Comparison of ENCODE assay signal across 25 cellular contexts in the genomic region with DNA sequence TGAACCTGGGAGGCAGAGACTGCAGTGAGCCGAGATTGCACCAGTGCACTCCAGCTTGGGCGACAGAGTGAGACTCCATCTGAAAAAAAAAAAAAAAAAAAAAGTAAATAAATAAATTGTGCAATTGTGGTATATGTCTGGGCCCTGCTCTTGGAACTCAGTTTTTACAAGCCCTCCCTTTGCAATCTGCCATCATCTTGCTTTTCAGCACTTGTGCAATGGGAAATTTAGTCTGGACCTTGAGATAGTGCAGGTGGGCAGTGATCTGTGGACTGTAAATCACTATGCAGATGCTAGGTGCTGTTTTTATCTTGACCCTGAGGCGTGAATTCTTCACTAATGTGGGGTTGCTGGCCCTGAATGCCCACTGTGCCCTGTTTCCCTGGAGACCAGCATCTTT. TPM values are rescaled to one million over a fixed set of nuclear protein-coding genes. Genes with fewer than 3 reads are reported as not detected.
"Had no signal": no experiment of that assay in that cellular context is flagged by ENCODE, and none has a peak within 500 bp of the region (broad histone marks: within the 10 kb centered on the region; RNA-seq: fewer than 3 reads in every experiment).

No MANE protein-coding gene starts in this region.

- H3K27ac ChIP-seq: ascending aorta, brain microvascular endothelial cell, left ventricle myocardium inferior, neural progenitor cell, prostate gland, thoracic aorta, vagina had no signal

- H3K36me3 ChIP-seq: ascending aorta, brain microvascular endothelial cell, left ventricle myocardium inferior, neural progenitor cell, prostate gland, thoracic aorta, vagina had no signal

- H3K4me3 ChIP-seq: ascending aorta, left ventricle myocardium inferior, neural progenitor cell, prostate gland, thoracic aorta, vagina had no signal

- FAIRE-seq: colon, frontal cortex had no signal

- H3K36me3 Mint-ChIP-seq: activated naive CD4-positive, alpha-beta T cell treated with anti-CD3 and anti-CD28 coated beads, Interleukin-2, amount 50 U/mL, for 72 hours; neural progenitor cell; type B pancreatic cell had no signal

- H3K4me3 Mint-ChIP-seq: activated CD4-positive, alpha-beta T cell treated with anti-CD3 and anti-CD28 coated beads, Interleukin-2, amount 10 ng/mL, durations not matched to agents 7 days and 5 days; central memory CD8-positive, alpha-beta T cell; neural progenitor cell; type B pancreatic cell had no signal

- H3K27me3 Mint-ChIP-seq: central memory CD8-positive, alpha-beta T cell; type B pancreatic cell had no signal

- H3K9me3 Mint-ChIP-seq: activated CD4-positive, alpha-beta T cell treated with anti-CD3 and anti-CD28 coated beads, Interleukin-2, amount 10 ng/mL, durations not matched to agents 7 days and 5 days; activated naive CD4-positive, alpha-beta T cell treated with anti-CD3 and anti-CD28 coated beads, Interleukin-2, amount 50 U/mL, for 72 hours; central memory CD8-positive, alpha-beta T cell; naive thymus-derived CD4-positive, alpha-beta T cell; neural progenitor cell; type B pancreatic cell had no signal

- H3K27me3 ChIP-seq: ascending aorta, brain microvascular endothelial cell, neural progenitor cell, vagina had no signal

- DNase-seq: activated CD4-positive, alpha-beta T cell treated with anti-CD3 and anti-CD28 coated beads, Interleukin-2, amount 10 ng/mL, durations not matched to agents 7 days and 5 days; activated CD4-positive, CD25-positive, alpha-beta regulatory T cell treated with anti-CD3 and anti-CD28 coated beads, Interleukin-2, amount 50 U/mL, for 72 hours; activated T-cell treated with anti-CD3 and anti-CD28 coated beads, Interleukin-2, amount 50 U/mL, for 1 hour; brain microvascular endothelial cell; effector memory CD4-positive, alpha-beta T cell; hippocampal formation; kidney glomerular epithelial cell; left ventricle myocardium inferior; naive thymus-derived CD4-positive, alpha-beta T cell; stimulated activated CD4-positive, alpha-beta T cell treated with anti-CD3 and anti-CD28 coated beads, Interleukin-4, amount 100 ng/mL, for 1 hour; stimulated activated naive CD4-positive, alpha-beta T cell treated with Interleukin-2 at 50 U/mL for 16 hours; T-helper 9 cell had no signal

- H3K9me3 ChIP-seq: ascending aorta, left ventricle myocardium inferior, prostate gland, thoracic aorta, vagina had no signal

- H3K4me1 ChIP-seq: ascending aorta, neural progenitor cell, prostate gland, vagina had no signal

- H3K9ac ChIP-seq: neural progenitor cell had no signal

- ATAC-seq: activated naive CD4-positive, alpha-beta T cell treated with anti-CD3 and anti-CD28 coated beads, Interleukin-2, amount 50 U/mL, for 72 hours; naive thymus-derived CD4-positive, alpha-beta T cell had no signal

- H3K4me2 ChIP-seq: neural progenitor cell had no signal

- H3K27ac Mint-ChIP-seq: activated naive CD4-positive, alpha-beta T cell treated with anti-CD3 and anti-CD28 coated beads, Interleukin-2, amount 50 U/mL, for 72 hours; neural progenitor cell; type B pancreatic cell had no signal

RNA-seq across cellular contexts. Expression of gene CCDC92B, which starts 40.2 kb away (rescaled TPM):
- total RNA-seq: ascending aorta, dermis microvascular lymphatic vessel endothelial cell, lung microvascular endothelial cell, osteocyte had no signal
- polyA plus RNA-seq: naive thymus-derived CD4-positive, alpha-beta T cell had no signal
